ENCODE assay signal across 21 cellular contexts in the genomic region with DNA sequence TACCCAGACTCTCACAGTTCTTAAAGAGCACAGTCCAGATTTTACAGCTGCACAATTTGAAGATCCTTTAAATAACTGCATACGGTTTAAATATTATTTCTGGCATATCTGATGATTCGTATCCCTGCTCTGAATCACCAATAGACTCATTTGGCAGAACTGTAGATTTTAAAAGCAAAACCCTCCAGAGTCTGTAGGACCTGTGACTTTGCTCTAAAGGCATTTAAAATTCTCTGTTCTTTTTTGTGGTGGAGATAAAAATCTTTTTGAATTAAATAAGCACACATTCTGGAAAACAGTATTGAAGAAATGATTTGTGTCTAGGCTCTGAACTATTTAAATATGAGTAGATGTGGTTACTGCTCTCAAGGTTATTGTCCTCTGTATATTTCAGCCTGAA.
DNase-seq lines count a peak whose midpoint lies in the region; ATAC-seq and TF ChIP-seq lines count a peak whose summit lies in the region.
"Had no signal": no experiment of that assay in that cellular context is flagged by ENCODE, and none has a peak within 500 bp of the region (broad histone marks: within the 10 kb centered on the region; RNA-seq: fewer than 3 reads in every experiment).

No MANE protein-coding gene starts in this region.

- H3K27ac ChIP-seq in SJCRH30 = no peak overlapping the region
- H3K27ac ChIP-seq: cardiac muscle cell, vagina had no signal

- no peak overlapping the region for H3K4me3 ChIP-seq in AG09309 (ENCODE audit: control insufficient read depth, low read depth, low read length)
- H3K4me3 ChIP-seq in astrocyte of the spinal cord (ENCODE audit: low read depth, low read length) = no peak overlapping the region
- H3K4me3 ChIP-seq in SJCRH30 = no peak overlapping the region
- H3K4me3 ChIP-seq: cardiac muscle cell, vagina had no signal

- no peak overlapping the region for H3K4me3 Mint-ChIP-seq in memory B cell
- H3K4me3 Mint-ChIP-seq: activated CD4-positive, alpha-beta T cell treated with anti-CD3 and anti-CD28 coated beads, Interleukin-2, amount 10 ng/mL, durations not matched to agents 7 days and 5 days; activated naive CD4-positive, alpha-beta T cell treated with anti-CD3 and anti-CD28 coated beads, Interleukin-2, amount 50 U/mL, for 24 hours had no signal

- peak; percentile 67 for DNase-seq in AG09309 (ENCODE audit: low read depth)
- DNase-seq in HS-27A (ENCODE audit: low read depth) = peak; percentile 84
- DNase-seq in astrocyte of the spinal cord (ENCODE audit: low read depth, low spot score) = peak; percentile 87
- DNase-seq in memory B cell (ENCODE audit: low spot score in 2 of 2) = no peak
- no peak for DNase-seq in SJCRH30
- DNase-seq in GDM1 (lab: John Stamatoyannopoulos, UW) = no peak
- DNase-seq: activated CD4-positive, alpha-beta T cell treated with anti-CD3 and anti-CD28 coated beads, Interleukin-2, amount 10 ng/mL, durations not matched to agents 7 days and 5 days; AML-193; GOT3; KG1; NCI-H1092; NCI-H2107; NCI-H69; occipital lobe; right lobe of liver had no signal

- no peaks in the 10 kb centered on the region for H3K27me3 ChIP-seq in SJCRH30
- H3K27me3 ChIP-seq: cardiac muscle cell, right lobe of liver, vagina had no signal

- ATAC-seq in memory B cell (ENCODE audit: low read depth) (no peak), GM21367 (IDR thresholded peaks at IDR 0.05; ENCODE audit: unreplicated experiment) (no peak), GM18520 (IDR thresholded peaks at IDR 0.05; ENCODE audit: unreplicated experiment) (no peak)
- ATAC-seq: Panc1 had no signal

- H3K27ac Mint-ChIP-seq in memory B cell = peak overlapping the region; percentile 3
- H3K27ac Mint-ChIP-seq: activated CD4-positive, alpha-beta T cell treated with anti-CD3 and anti-CD28 coated beads, Interleukin-2, amount 10 ng/mL, durations not matched to agents 7 days and 5 days; activated naive CD4-positive, alpha-beta T cell treated with anti-CD3 and anti-CD28 coated beads, Interleukin-2, amount 50 U/mL, for 24 hours had no signal

- H3K36me3 Mint-ChIP-seq in memory B cell = no peaks in the 10 kb centered on the region
- H3K36me3 Mint-ChIP-seq: activated naive CD4-positive, alpha-beta T cell treated with anti-CD3 and anti-CD28 coated beads, Interleukin-2, amount 50 U/mL, for 24 hours had no signal

- H3K27me3 Mint-ChIP-seq in memory B cell = no peaks in the 10 kb centered on the region
- H3K27me3 Mint-ChIP-seq: activated CD4-positive, alpha-beta T cell treated with anti-CD3 and anti-CD28 coated beads, Interleukin-2, amount 10 ng/mL, durations not matched to agents 7 days and 5 days; activated naive CD4-positive, alpha-beta T cell treated with anti-CD3 and anti-CD28 coated beads, Interleukin-2, amount 50 U/mL, for 24 hours had no signal

- no peaks in the 10 kb centered on the region for H3K9me3 ChIP-seq in SJCRH30 (replicated peaks)
- H3K9me3 ChIP-seq: right lobe of liver, vagina had no signal

- in situ Hi-C loops in astrocyte of the spinal cord (cut with HindIII; ENCODE audit: low sequenced_read_pairs) = no loop called here

- peaks cover 14% of the 10 kb centered on the region for H3K4me1 Mint-ChIP-seq in memory B cell
- H3K4me1 Mint-ChIP-seq: activated CD4-positive, alpha-beta T cell treated with anti-CD3 and anti-CD28 coated beads, Interleukin-2, amount 10 ng/mL, durations not matched to agents 7 days and 5 days; activated naive CD4-positive, alpha-beta T cell treated with anti-CD3 and anti-CD28 coated beads, Interleukin-2, amount 50 U/mL, for 24 hours had no signal

- H3K9me3 Mint-ChIP-seq in memory B cell = no peaks in the 10 kb centered on the region
- H3K9me3 Mint-ChIP-seq: activated CD4-positive, alpha-beta T cell treated with anti-CD3 and anti-CD28 coated beads, Interleukin-2, amount 10 ng/mL, durations not matched to agents 7 days and 5 days had no signal

- peaks cover 38% of the 10 kb centered on the region for H3K4me1 ChIP-seq in SJCRH30
- H3K4me1 ChIP-seq: vagina had no signal

- no peaks in the 10 kb centered on the region for H3K36me3 ChIP-seq in SJCRH30
- H3K36me3 ChIP-seq: cardiac muscle cell, right lobe of liver, vagina had no signal

- TF ChIP-seq CTCF in AG09309 (IDR thresholded peaks at IDR 0.05; ENCODE audit: control insufficient read depth, insufficient read depth, low read depth, low read length, missing control alignments) = no peak
- no peak for TF ChIP-seq CTCF in astrocyte of the spinal cord (IDR thresholded peaks at IDR 0.05; ENCODE audit: low read depth, low read length)

Comparison
In these comparisons a context has a peak if more than half of its experiments do, and no peak if none do; other contexts are left out.
1. DNase-seq: peak in AG09309 (single experiment), HS-27A (single experiment) and astrocyte of the spinal cord (single experiment); none in memory B cell (0 of 2), SJCRH30 (0 of 2) and GDM1 (single experiment).